In genomic region chr19:34999498-35000337, GRCh38 we compare ENCODE assay signal across 1 cellular context.
TF ChIP-seq lines count a peak whose summit lies in the region.

TSS of gene GRAMD1A (plus strand) at chr19:35000323. CDS start at chr19:35000479, 156 bp downstream.

TF ChIP-seq in HepG2, 621 proteins besides CTCF, POLR2A, EP300 and RAD21 (continued from another document and continues in another):
- TF ChIP-seq TEF (CRISPR knock-in tag; IDR thresholded peaks at IDR 0.05) (no peak), MAF1 (CRISPR knock-in tag; IDR thresholded peaks at IDR 0.05; ENCODE audit: borderline replicate concordance) (no peak), ZNF274 (CRISPR knock-in tag; IDR thresholded peaks at IDR 0.05) (no peak), HDAC6 (IDR thresholded peaks at IDR 0.05; ENCODE audit: low read depth, low read length) (no peak), GTF3A (CRISPR knock-in tag; conservative IDR thresholded peaks at IDR 0.05) (no peak), ZNF337 (CRISPR knock-in tag; IDR thresholded peaks at IDR 0.05; ENCODE audit: borderline replicate concordance, low read depth) (no peak), NR2F6 (IDR thresholded peaks at IDR 0.05) (peak; percentile 1), NR2F6 (CRISPR knock-in tag; IDR thresholded peaks at IDR 0.05) (no peak), NFYC (CRISPR knock-in tag; IDR thresholded peaks at IDR 0.05) (no peak), ZNF282 (IDR thresholded peaks at IDR 0.05; ENCODE audit: partially characterized antibody) (no peak), ZNF780A (CRISPR knock-in tag; IDR thresholded peaks at IDR 0.05) (no peak), MAX (IDR thresholded peaks at IDR 0.05) (no peak), HNRNPLL (IDR thresholded peaks at IDR 0.05; ENCODE audit: low read depth, low read length, poor library complexity, severe bottlenecking) (peak; percentile 24), TCF12 (IDR thresholded peaks at IDR 0.05) (no peak), TCF12 (CRISPR knock-in tag; IDR thresholded peaks at IDR 0.05) (no peak), SP140L (CRISPR knock-in tag; IDR thresholded peaks at IDR 0.05; ENCODE audit: borderline replicate concordance) (no peak), ZNF335 (CRISPR knock-in tag; IDR thresholded peaks at IDR 0.05) (no peak), DNMT3B (CRISPR knock-in tag; conservative IDR thresholded peaks at IDR 0.05) (no peak), ZSCAN20 (CRISPR knock-in tag; IDR thresholded peaks at IDR 0.05; ENCODE audit: borderline replicate concordance) (0 out of 2 replicates have a peak, but pooled peaks have one; percentile 49), NFYB (CRISPR knock-in tag; IDR thresholded peaks at IDR 0.05) (no peak), MIER2 (CRISPR knock-in tag; IDR thresholded peaks at IDR 0.05) (no peak), ZNF615 (CRISPR knock-in tag; IDR thresholded peaks at IDR 0.05; ENCODE audit: borderline replicate concordance) (no peak), FIP1L1 (IDR thresholded peaks at IDR 0.05; ENCODE audit: borderline replicate concordance, insufficient read depth, low read depth, low read length) (no peak), NFIC (IDR thresholded peaks at IDR 0.05; ENCODE audit: low read length) (no peak), PHF20 (CRISPR knock-in tag; IDR thresholded peaks at IDR 0.05) (no peak), ZNF746 (CRISPR knock-in tag; IDR thresholded peaks at IDR 0.05) (peak; percentile 72; the same call in 1 of the 2 replicates), CREB3 (CRISPR knock-in tag; IDR thresholded peaks at IDR 0.05) (no peak), SRSF9 (IDR thresholded peaks at IDR 0.05; ENCODE audit: borderline replicate concordance, insufficient read depth, low read depth, low read length, poor library complexity, severe bottlenecking) (no peak), ARNT2 (CRISPR knock-in tag; IDR thresholded peaks at IDR 0.05; ENCODE audit: low read depth) (no peak), ATRX (CRISPR knock-in tag; IDR thresholded peaks at IDR 0.05; ENCODE audit: borderline replicate concordance) (no peak), JUN (CRISPR knock-in tag; IDR thresholded peaks at IDR 0.05) (no peak), KDM4B (CRISPR knock-in tag; IDR thresholded peaks at IDR 0.05) (no peak), ZNF670 (CRISPR knock-in tag; IDR thresholded peaks at IDR 0.05; ENCODE audit: borderline replicate concordance) (no peak), HNRNPK (IDR thresholded peaks at IDR 0.05; ENCODE audit: low read depth, low read length, poor library complexity, severe bottlenecking) (no peak), ZNF496 (CRISPR knock-in tag; IDR thresholded peaks at IDR 0.05; ENCODE audit: insufficient replicate concordance) (no peak), CEBPB (IDR thresholded peaks at IDR 0.05; ENCODE audit: borderline replicate concordance, low read depth, low read length) (no peak), ZSCAN31 (CRISPR knock-in tag; IDR thresholded peaks at IDR 0.05; ENCODE audit: low read depth) (no peak), ZNF879 (CRISPR knock-in tag; IDR thresholded peaks at IDR 0.05) (no peak), ZNF816 (CRISPR knock-in tag; IDR thresholded peaks at IDR 0.05; ENCODE audit: borderline replicate concordance) (no peak), ZNF225 (CRISPR knock-in tag; IDR thresholded peaks at IDR 0.05) (no peak), YEATS4 (CRISPR knock-in tag; IDR thresholded peaks at IDR 0.05; ENCODE audit: borderline replicate concordance) (no peak), ELF1 (CRISPR knock-in tag; IDR thresholded peaks at IDR 0.05) (no peak), KMT2B (CRISPR knock-in tag; IDR thresholded peaks at IDR 0.05) (no peak), ZNF569 (CRISPR knock-in tag; IDR thresholded peaks at IDR 0.05; ENCODE audit: borderline replicate concordance) (no peak), REXO4 (CRISPR knock-in tag; IDR thresholded peaks at IDR 0.05; ENCODE audit: borderline replicate concordance) (no peak), ZNF619 (CRISPR knock-in tag; IDR thresholded peaks at IDR 0.05) (no peak), ZMYM3 (CRISPR knock-in tag; IDR thresholded peaks at IDR 0.05) (no peak; the same call in 1 of the 2 replicates), ZNF562 (CRISPR knock-in tag; IDR thresholded peaks at IDR 0.05; ENCODE audit: borderline replicate concordance) (no peak), PHB2 (IDR thresholded peaks at IDR 0.05; ENCODE audit: partially characterized antibody) (no peak), ZNF75D (CRISPR knock-in tag; IDR thresholded peaks at IDR 0.05; ENCODE audit: borderline replicate concordance) (no peak), MED13 (CRISPR knock-in tag; IDR thresholded peaks at IDR 0.05) (no peak), RNF219 (CRISPR knock-in tag; IDR thresholded peaks at IDR 0.05) (no peak), PTBP1 (IDR thresholded peaks at IDR 0.05; ENCODE audit: low read depth, low read length, poor library complexity, severe bottlenecking) (no peak), ZEB1 (IDR thresholded peaks at IDR 0.05; ENCODE audit: insufficient replicate concordance, low read depth) (no peak), HOXA3 (CRISPR knock-in tag; IDR thresholded peaks at IDR 0.05) (peak; percentile 88), ZNF772 (CRISPR knock-in tag; IDR thresholded peaks at IDR 0.05) (no peak), GABPB1 (CRISPR knock-in tag; IDR thresholded peaks at IDR 0.05) (no peak)
- TF ChIP-seq, protein P1, sequence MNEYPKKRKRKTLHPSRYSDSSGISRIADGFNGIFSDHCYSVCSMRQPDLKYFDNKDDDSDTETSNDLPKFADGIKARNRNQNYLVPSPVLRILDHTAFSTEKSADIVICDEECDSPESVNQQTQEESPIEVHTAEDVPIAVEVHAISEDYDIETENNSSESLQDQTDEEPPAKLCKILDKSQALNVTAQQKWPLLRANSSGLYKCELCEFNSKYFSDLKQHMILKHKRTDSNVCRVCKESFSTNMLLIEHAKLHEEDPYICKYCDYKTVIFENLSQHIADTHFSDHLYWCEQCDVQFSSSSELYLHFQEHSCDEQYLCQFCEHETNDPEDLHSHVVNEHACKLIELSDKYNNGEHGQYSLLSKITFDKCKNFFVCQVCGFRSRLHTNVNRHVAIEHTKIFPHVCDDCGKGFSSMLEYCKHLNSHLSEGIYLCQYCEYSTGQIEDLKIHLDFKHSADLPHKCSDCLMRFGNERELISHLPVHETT (CRISPR knock-in tag; conservative IDR thresholded peaks at IDR 0.05) = 0 out of 2 replicates have a peak, but pooled peaks have one; percentile 20
- TF ChIP-seq, protein P2, sequence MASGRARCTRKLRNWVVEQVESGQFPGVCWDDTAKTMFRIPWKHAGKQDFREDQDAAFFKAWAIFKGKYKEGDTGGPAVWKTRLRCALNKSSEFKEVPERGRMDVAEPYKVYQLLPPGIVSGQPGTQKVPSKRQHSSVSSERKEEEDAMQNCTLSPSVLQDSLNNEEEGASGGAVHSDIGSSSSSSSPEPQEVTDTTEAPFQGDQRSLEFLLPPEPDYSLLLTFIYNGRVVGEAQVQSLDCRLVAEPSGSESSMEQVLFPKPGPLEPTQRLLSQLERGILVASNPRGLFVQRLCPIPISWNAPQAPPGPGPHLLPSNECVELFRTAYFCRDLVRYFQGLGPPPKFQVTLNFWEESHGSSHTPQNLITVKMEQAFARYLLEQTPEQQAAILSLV (CRISPR knock-in tag; IDR thresholded peaks at IDR 0.05; ENCODE audit: borderline replicate concordance) = no peak
- TF ChIP-seq, protein P3, sequence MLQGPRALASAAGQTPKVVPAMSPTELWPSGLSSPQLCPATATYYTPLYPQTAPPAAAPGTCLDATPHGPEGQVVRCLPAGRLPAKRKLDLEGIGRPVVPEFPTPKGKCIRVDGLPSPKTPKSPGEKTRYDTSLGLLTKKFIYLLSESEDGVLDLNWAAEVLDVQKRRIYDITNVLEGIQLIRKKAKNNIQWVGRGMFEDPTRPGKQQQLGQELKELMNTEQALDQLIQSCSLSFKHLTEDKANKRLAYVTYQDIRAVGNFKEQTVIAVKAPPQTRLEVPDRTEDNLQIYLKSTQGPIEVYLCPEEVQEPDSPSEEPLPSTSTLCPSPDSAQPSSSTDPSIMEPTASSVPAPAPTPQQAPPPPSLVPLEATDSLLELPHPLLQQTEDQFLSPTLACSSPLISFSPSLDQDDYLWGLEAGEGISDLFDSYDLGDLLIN (CRISPR knock-in tag; IDR thresholded peaks at IDR 0.05; ENCODE audit: borderline replicate concordance) = no peak
- TF ChIP-seq, protein P4, sequence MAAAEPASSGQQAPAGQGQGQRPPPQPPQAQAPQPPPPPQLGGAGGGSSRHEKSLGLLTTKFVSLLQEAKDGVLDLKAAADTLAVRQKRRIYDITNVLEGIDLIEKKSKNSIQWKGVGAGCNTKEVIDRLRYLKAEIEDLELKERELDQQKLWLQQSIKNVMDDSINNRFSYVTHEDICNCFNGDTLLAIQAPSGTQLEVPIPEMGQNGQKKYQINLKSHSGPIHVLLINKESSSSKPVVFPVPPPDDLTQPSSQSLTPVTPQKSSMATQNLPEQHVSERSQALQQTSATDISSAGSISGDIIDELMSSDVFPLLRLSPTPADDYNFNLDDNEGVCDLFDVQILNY (CRISPR knock-in tag; conservative IDR thresholded peaks at IDR 0.05) = no peak
- TF ChIP-seq, protein P5, sequence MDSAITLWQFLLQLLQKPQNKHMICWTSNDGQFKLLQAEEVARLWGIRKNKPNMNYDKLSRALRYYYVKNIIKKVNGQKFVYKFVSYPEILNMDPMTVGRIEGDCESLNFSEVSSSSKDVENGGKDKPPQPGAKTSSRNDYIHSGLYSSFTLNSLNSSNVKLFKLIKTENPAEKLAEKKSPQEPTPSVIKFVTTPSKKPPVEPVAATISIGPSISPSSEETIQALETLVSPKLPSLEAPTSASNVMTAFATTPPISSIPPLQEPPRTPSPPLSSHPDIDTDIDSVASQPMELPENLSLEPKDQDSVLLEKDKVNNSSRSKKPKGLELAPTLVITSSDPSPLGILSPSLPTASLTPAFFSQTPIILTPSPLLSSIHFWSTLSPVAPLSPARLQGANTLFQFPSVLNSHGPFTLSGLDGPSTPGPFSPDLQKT (CRISPR knock-in tag; IDR thresholded peaks at IDR 0.05; ENCODE audit: borderline replicate concordance) = no peak
- TF ChIP-seq, protein P6, sequence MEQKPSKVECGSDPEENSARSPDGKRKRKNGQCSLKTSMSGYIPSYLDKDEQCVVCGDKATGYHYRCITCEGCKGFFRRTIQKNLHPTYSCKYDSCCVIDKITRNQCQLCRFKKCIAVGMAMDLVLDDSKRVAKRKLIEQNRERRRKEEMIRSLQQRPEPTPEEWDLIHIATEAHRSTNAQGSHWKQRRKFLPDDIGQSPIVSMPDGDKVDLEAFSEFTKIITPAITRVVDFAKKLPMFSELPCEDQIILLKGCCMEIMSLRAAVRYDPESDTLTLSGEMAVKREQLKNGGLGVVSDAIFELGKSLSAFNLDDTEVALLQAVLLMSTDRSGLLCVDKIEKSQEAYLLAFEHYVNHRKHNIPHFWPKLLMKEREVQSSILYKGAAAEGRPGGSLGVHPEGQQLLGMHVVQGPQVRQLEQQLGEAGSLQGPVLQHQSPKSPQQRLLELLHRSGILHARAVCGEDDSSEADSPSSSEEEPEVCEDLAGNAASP (CRISPR knock-in tag; IDR thresholded peaks at IDR 0.05; ENCODE audit: borderline replicate concordance) = no peak
- TF ChIP-seq, protein P7, sequence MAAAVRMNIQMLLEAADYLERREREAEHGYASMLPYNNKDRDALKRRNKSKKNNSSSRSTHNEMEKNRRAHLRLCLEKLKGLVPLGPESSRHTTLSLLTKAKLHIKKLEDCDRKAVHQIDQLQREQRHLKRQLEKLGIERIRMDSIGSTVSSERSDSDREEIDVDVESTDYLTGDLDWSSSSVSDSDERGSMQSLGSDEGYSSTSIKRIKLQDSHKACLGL (CRISPR knock-in tag; IDR thresholded peaks at IDR 0.05) = no peak; the same call in 1 of the 2 replicates
- TF ChIP-seq, protein P8, sequence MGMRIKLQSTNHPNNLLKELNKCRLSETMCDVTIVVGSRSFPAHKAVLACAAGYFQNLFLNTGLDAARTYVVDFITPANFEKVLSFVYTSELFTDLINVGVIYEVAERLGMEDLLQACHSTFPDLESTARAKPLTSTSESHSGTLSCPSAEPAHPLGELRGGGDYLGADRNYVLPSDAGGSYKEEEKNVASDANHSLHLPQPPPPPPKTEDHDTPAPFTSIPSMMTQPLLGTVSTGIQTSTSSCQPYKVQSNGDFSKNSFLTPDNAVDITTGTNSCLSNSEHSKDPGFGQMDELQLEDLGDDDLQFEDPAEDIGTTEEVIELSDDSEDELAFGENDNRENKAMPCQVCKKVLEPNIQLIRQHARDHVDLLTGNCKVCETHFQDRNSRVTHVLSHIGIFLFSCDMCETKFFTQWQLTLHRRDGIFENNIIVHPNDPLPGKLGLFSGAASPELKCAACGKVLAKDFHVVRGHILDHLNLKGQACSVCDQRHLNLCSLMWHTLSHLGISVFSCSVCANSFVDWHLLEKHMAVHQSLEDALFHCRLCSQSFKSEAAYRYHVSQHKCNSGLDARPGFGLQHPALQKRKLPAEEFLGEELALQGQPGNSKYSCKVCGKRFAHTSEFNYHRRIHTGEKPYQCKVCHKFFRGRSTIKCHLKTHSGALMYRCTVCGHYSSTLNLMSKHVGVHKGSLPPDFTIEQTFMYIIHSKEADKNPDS (CRISPR knock-in tag; IDR thresholded peaks at IDR 0.05) = no peak
